Comparison of ENCODE assay signal across 9 cellular contexts in the genomic region with DNA sequence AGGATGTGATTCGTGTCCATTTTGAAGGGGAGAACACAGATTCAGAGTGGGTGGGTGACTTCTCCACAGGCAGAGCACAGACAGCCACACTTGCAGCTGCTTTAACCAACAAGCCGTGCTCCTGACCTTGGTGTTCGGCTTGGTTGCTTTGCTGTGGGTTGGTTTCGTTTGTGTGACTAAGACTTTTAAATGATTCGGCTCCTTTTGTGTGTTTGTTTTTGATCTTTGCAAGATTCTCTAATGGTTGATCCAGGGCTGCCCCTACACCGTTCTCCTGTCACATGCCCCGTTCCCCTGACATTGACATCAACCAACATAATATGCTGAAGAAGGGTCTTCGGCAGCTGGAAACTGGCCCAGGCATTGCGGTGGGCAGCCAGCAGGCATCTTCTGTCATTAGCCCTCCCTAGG.
DNase-seq lines count a peak whose midpoint lies in the region; ATAC-seq lines count a peak whose summit lies in the region.
"Had no signal": no experiment of that assay in that cellular context is flagged by ENCODE, and none has a peak within 500 bp of the region (broad histone marks: within the 10 kb centered on the region; RNA-seq: fewer than 3 reads in every experiment).

No MANE protein-coding gene starts in this region.

- H3K9me3 ChIP-seq in CD8-positive, alpha-beta memory T cell (ENCODE audit: low read length) = no peaks in the 10 kb centered on the region

- no peak overlapping the region for H3K4me3 ChIP-seq in CD8-positive, alpha-beta memory T cell (ENCODE audit: low read length)

- H3K27me3 Mint-ChIP-seq in CD8-positive, alpha-beta memory T cell = peaks cover 13 to 33% of the 10 kb centered on the region in 2 donors

- H3K27ac Mint-ChIP-seq in CD8-positive, alpha-beta memory T cell = peak overlapping the region in 2 of 8 donors; percentile 27 to 72

- peaks cover 5 to 10% (median 9%) of the 10 kb centered on the region in 3 donors for H3K4me1 Mint-ChIP-seq in CD8-positive, alpha-beta memory T cell

- H3K36me3 Mint-ChIP-seq in CD8-positive, alpha-beta memory T cell = no peaks in the 10 kb centered on the region
- H3K36me3 Mint-ChIP-seq: naive thymus-derived CD8-positive, alpha-beta T cell had no signal

- H3K27ac ChIP-seq in CD8-positive, alpha-beta memory T cell (ENCODE audit: low read depth, low read length) = no peak overlapping the region

- CTCF ChIA-PET in CD8-positive, alpha-beta memory T cell (lab: Charles Lee) = no interaction called here

- H3K36me3 ChIP-seq in CD8-positive, alpha-beta memory T cell (ENCODE audit: insufficient read depth, low read length) = no peaks in the 10 kb centered on the region

- POLR2A ChIA-PET in CD8-positive, alpha-beta memory T cell (lab: Charles Lee) = no interaction called here

- no peaks in the 10 kb centered on the region for H3K4me1 ChIP-seq in CD8-positive, alpha-beta memory T cell (ENCODE audit: insufficient read depth, low read length)

- no peaks in the 10 kb centered on the region for H3K27me3 ChIP-seq in CD8-positive, alpha-beta memory T cell (ENCODE audit: insufficient read depth, low read length, poor library complexity, severe bottlenecking)

- peak overlapping the region in 6 of 7 donors; percentile 22 to 69 (median 40) for H3K4me3 Mint-ChIP-seq in CD8-positive, alpha-beta memory T cell

- ATAC-seq in GM19463 (IDR thresholded peaks at IDR 0.05; ENCODE audit: unreplicated experiment) (peak; percentile 61), HG03565 (IDR thresholded peaks at IDR 0.05; ENCODE audit: unreplicated experiment) (peak; percentile 79)

- DNase-seq in CD8-positive, alpha-beta memory T cell = no peak
- DNase-seq in germinal center (ENCODE audit: low spot score) (peak; percentile 28), DMS153 treated with DMSO at 0.1 percent for 48 hours (lab: John Stamatoyannopoulos, UW; ENCODE audit: unreplicated experiment) (no peak), COLO829 (ENCODE audit: low spot score) (no peak), NCI-H128 (lab: John Stamatoyannopoulos, UW; ENCODE audit: unreplicated experiment) (no peak), HuH-7.5 (ENCODE audit: low spot score) (no peak)
- DNase-seq: naive thymus-derived CD8-positive, alpha-beta T cell had no signal

- no peaks in the 10 kb centered on the region for H3K9me3 Mint-ChIP-seq in CD8-positive, alpha-beta memory T cell
- H3K9me3 Mint-ChIP-seq: naive thymus-derived CD8-positive, alpha-beta T cell had no signal
